ENCODE assay signal across 13 cellular contexts in the genomic region with DNA sequence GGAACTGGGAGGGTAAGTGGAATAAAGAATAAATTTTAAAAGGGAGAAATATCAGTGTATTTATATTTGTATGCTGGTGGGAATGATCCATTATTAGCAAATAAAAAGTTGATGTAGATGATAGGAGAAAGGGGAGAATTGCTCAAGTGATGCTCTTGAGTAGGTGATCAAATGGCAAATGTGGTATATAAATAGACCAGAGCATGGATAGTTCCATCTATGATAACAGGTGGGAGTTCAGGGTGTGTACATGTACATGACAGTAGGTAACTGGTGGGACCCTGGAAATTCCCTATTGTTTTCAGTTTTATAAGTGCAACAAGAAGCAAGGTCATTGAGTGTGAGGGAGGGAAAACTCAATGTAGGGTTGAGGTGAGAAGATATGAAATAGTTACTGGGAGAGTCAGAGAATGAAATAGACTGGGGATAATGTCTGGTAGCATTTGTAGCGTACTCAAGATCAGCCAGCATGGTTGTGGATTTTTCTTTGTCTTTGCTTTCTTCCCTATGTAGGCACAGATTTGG. TPM values are rescaled to one million over a fixed set of nuclear protein-coding genes. Genes with fewer than 3 reads are reported as not detected.
DNase-seq lines count a peak whose midpoint lies in the region; ATAC-seq, FAIRE-seq and TF ChIP-seq lines count a peak whose summit lies in the region.
"Had no signal": no experiment of that assay in that cellular context is flagged by ENCODE, and none has a peak within 500 bp of the region (broad histone marks: within the 10 kb centered on the region; RNA-seq: fewer than 3 reads in every experiment).

No MANE protein-coding gene starts in this region.

- peaks cover 99% of the 10 kb centered on the region for H3K79me2 ChIP-seq in mammary epithelial cell (ENCODE audit: insufficient read depth, low read length)
- peaks cover 96% of the 10 kb centered on the region for H3K79me2 ChIP-seq in osteoblast (ENCODE audit: insufficient read depth, low read length)

- intact Hi-C loops in CD8-positive, alpha-beta T cell (cut with DNase I, micrococcal nuclease): no loop called here
- intact Hi-C loops in mammary epithelial cell (cut with micrococcal nuclease): no loop called here

- POLR2A ChIA-PET in CD8-positive, alpha-beta T cell (lab: Charles Lee): no interaction called here
- POLR2A ChIA-PET in RWPE1 (lab: Yijun Ruan, JAX; ENCODE audit: low non-redundant PET): no interaction called here
- POLR2A ChIA-PET in HEK293T (lab: Yijun Ruan, JAX): no interaction called here

- H3K36me3 ChIP-seq in CD8-positive, alpha-beta T cell (ENCODE audit: insufficient read depth, low read length): no peaks in the 10 kb centered on the region
- H3K36me3 ChIP-seq in mammary epithelial cell (ENCODE audit: insufficient read depth, low read length) (no peaks in the 10 kb centered on the region), osteoblast (ENCODE audit: insufficient read depth, low read length) (no peaks in the 10 kb centered on the region)

- peaks cover 32% of the 10 kb centered on the region for H3K36me3 Mint-ChIP-seq in CD8-positive, alpha-beta T cell

- no peaks in the 10 kb centered on the region for H3K27me3 ChIP-seq in CD8-positive, alpha-beta T cell (ENCODE audit: insufficient read depth, low read length)
- no peaks in the 10 kb centered on the region for H3K27me3 ChIP-seq in mammary epithelial cell (ENCODE audit: insufficient read depth, low read length)
- no peaks in the 10 kb centered on the region for H3K27me3 ChIP-seq in osteoblast (ENCODE audit: insufficient read depth, low read length)

- no peaks in the 10 kb centered on the region for H3K27me3 Mint-ChIP-seq in CD8-positive, alpha-beta T cell (ENCODE audit: low read depth)
- H3K27me3 Mint-ChIP-seq: activated B cell treated with CpG ODN at 0.5 μM for 24 hours had no signal

- no peak for TF ChIP-seq CTCF in CD8-positive, alpha-beta T cell (IDR thresholded peaks at IDR 0.05)
- TF ChIP-seq CTCF in mammary epithelial cell (conservative IDR thresholded peaks at IDR 0.05 in 1 of 2, IDR thresholded peaks at IDR 0.05 in 1 of 2; ENCODE audit: extremely low read depth in 1 of 2, insufficient read depth in 1 of 2, low read depth in 1 of 2, low read length in 2 of 2) (no peak), osteoblast (IDR thresholded peaks at IDR 0.05; ENCODE audit: extremely low read depth, low read depth, low read length) (no peak), RWPE1 (conservative IDR thresholded peaks at IDR 0.05; ENCODE audit: low read depth) (no peak)

- H3K9ac ChIP-seq in mammary epithelial cell (ENCODE audit: insufficient read depth, low read length): no peak overlapping the region

- peaks cover 30% of the 10 kb centered on the region for H4K20me1 ChIP-seq in mammary epithelial cell (ENCODE audit: insufficient read depth, low read length)
- peaks cover 76% of the 10 kb centered on the region for H4K20me1 ChIP-seq in osteoblast (ENCODE audit: insufficient read depth, low read length)

- H3K27ac ChIP-seq in CD8-positive, alpha-beta T cell (ENCODE audit: low read depth, low read length): no peak overlapping the region
- peak overlapping the region; percentile 45 for H3K27ac ChIP-seq in mammary epithelial cell (ENCODE audit: insufficient read depth, low read depth, low read length)
- H3K27ac ChIP-seq in osteoblast (ENCODE audit: low read depth, low read length): peak overlapping the region; percentile 83
- no peak overlapping the region for H3K27ac ChIP-seq in RWPE1

- peaks cover 82% of the 10 kb centered on the region for H3K4me1 Mint-ChIP-seq in CD8-positive, alpha-beta T cell (ENCODE audit: low read depth)

- H3K4me3 ChIP-seq in CD8-positive, alpha-beta T cell (ENCODE audit: low read depth, low read length): no peak overlapping the region
- H3K4me3 ChIP-seq in mammary epithelial cell (replicated peaks in 1 of 3; ENCODE audit: insufficient read depth in 1 of 3, low read depth in 2 of 3, low read length in 3 of 3) (no peak overlapping the region), osteoblast (ENCODE audit: insufficient read depth, low read length) (no peak overlapping the region)

- dilution Hi-C loops in mammary epithelial cell (cut with HindIII; ENCODE audit: low sequenced_read_pairs): no loop called here

- peak overlapping the region; percentile 49 for H3K4me2 ChIP-seq in mammary epithelial cell (ENCODE audit: insufficient read depth, low read depth, low read length)
- peak overlapping the region; percentile 47 for H3K4me2 ChIP-seq in osteoblast (ENCODE audit: insufficient read depth, low read length)

- in situ Hi-C loops in mammary epithelial cell (cut with MboI; ENCODE audit: low sequenced_read_pairs in 2 of 2): no loop called here

- peaks cover 39% of the 10 kb centered on the region for H3K4me1 ChIP-seq in CD8-positive, alpha-beta T cell (ENCODE audit: insufficient read depth, low read length)
- H3K4me1 ChIP-seq in mammary epithelial cell (ENCODE audit: insufficient read depth, low read length) (peaks cover 22% of the 10 kb centered on the region), osteoblast (ENCODE audit: insufficient read depth, low read length) (peaks cover 17% of the 10 kb centered on the region)

- no peaks in the 10 kb centered on the region for H3K9me3 ChIP-seq in CD8-positive, alpha-beta T cell (ENCODE audit: low read length)
- H3K9me3 ChIP-seq in mammary epithelial cell (replicated peaks; ENCODE audit: insufficient read depth, low read length) (no peaks in the 10 kb centered on the region), osteoblast (ENCODE audit: low read depth, low read length) (no peaks in the 10 kb centered on the region)

- 100% methylated on average over 1 of the region's 1 CpG for WGBS in mammary epithelial cell (ENCODE audit: low coverage, missing lambda C conversion rate)

- BruUV-seq in mammary epithelial cell (replicated peaks; lab: Mats Ljungman, UMichigan): no TSS peak

- FAIRE-seq in H54 (lab: Jason Lieb, UNC): peak; percentile 11
- FAIRE-seq: G401.6 had no signal

- no peak for ATAC-seq in CD8-positive, alpha-beta T cell
- no peak for ATAC-seq in HG02973 (IDR thresholded peaks at IDR 0.05; ENCODE audit: unreplicated experiment)

- no peaks in the 10 kb centered on the region for H3K9me3 Mint-ChIP-seq in CD8-positive, alpha-beta T cell
- H3K9me3 Mint-ChIP-seq: activated B cell treated with CpG ODN at 0.5 μM for 24 hours had no signal

- no peak overlapping the region for H3K4me3 Mint-ChIP-seq in CD8-positive, alpha-beta T cell
- H3K4me3 Mint-ChIP-seq: activated B cell treated with CpG ODN at 0.5 μM for 24 hours had no signal

- H2AFZ ChIP-seq in mammary epithelial cell (ENCODE audit: low read depth, low read length) (no peak overlapping the region), osteoblast (ENCODE audit: low read length) (no peak overlapping the region)

- CTCF ChIA-PET in CD8-positive, alpha-beta T cell (lab: Charles Lee): no interaction called here
- CTCF ChIA-PET in mammary epithelial cell (lab: Charles Lee; ENCODE audit: low non-redundant PET) (no interaction called here), RWPE1 (lab: Yijun Ruan, JAX) (no interaction called here), HEK293T (lab: Yijun Ruan, JAX) (interaction anchor here (0.6 kb wide), 1 partner anchor 9 kb away, joined by 3 read pairs; no protein-coding TSS in a partner anchor)

- DNase-seq in CD8-positive, alpha-beta T cell: no peak
- no peak for DNase-seq in H54 (ENCODE audit: insufficient read length, low spot score)
- no peak for DNase-seq in mammary epithelial cell
- no peak for DNase-seq in osteoblast (ENCODE audit: insufficient read length, low spot score, missing footprints)
- no peak for DNase-seq in RWPE1 (ENCODE audit: low spot score)
- DNase-seq in HEK293T (ENCODE audit: extremely low spot score): no peak
- DNase-seq in mucosa of gallbladder (ENCODE audit: low spot score): no peak
- DNase-seq: activated B cell treated with CpG ODN at 0.5 μM for 24 hours; islet precursor cell; NCI-H1105 treated with DMSO at 0.1 percent for 48 hours; stimulated activated naive CD4-positive, alpha-beta T cell had no signal

- peak overlapping the region; percentile 28 for H3K27ac Mint-ChIP-seq in CD8-positive, alpha-beta T cell
- H3K27ac Mint-ChIP-seq: activated B cell treated with CpG ODN at 0.5 μM for 24 hours had no signal

- TF ChIP-seq POLR2A in H54 (IDR thresholded peaks at IDR 0.05; ENCODE audit: low read depth, low read length): no peak

TF ChIP-seq in HEK293T, 16 proteins besides CTCF, POLR2A, EP300 and RAD21:
- TF ChIP-seq BHLHE40 (IDR thresholded peaks at IDR 0.05; ENCODE audit: borderline replicate concordance): no peak
- no peak for TF ChIP-seq NFRKB (IDR thresholded peaks at IDR 0.05)
- TF ChIP-seq SUZ12 (IDR thresholded peaks at IDR 0.05): no peak
- TF ChIP-seq ARNT (IDR thresholded peaks at IDR 0.05): no peak
- TF ChIP-seq CTBP1 (IDR thresholded peaks at IDR 0.05; ENCODE audit: borderline replicate concordance): no peak
- TF ChIP-seq HDGF (IDR thresholded peaks at IDR 0.05; ENCODE audit: borderline replicate concordance): no peak
- no peak for TF ChIP-seq TARDBP (IDR thresholded peaks at IDR 0.05)
- TF ChIP-seq ELF4 (IDR thresholded peaks at IDR 0.05): no peak
- TF ChIP-seq FOXK2 (IDR thresholded peaks at IDR 0.05): no peak

RNA-seq across cellular contexts. Expression of gene EBLN2, which starts 31.3 kb away (rescaled TPM):
- 10 to 100 TPM in 1 of 2 experiments, 1 to 10 TPM in 1; 9.5 to 11.0 TPM for total RNA-seq in CD8-positive, alpha-beta T cell
- total RNA-seq in mammary epithelial cell (1 to 10 TPM; 4.4 to 4.5 TPM), osteoblast (6.2 and 7.4 TPM in 2 replicates), mucosa of gallbladder (3.0 TPM)
- 0.42 TPM for polyA plus RNA-seq in mammary epithelial cell
- polyA minus RNA-seq in mammary epithelial cell: not detected

RNA-seq across cellular contexts. Expression of gene PPP4R2, which starts 33.5 kb away (rescaled TPM):
- 10 to 100 TPM; 77.7 to 80.4 TPM for total RNA-seq in CD8-positive, alpha-beta T cell
- total RNA-seq in mammary epithelial cell (10 to 100 TPM; 57.0 to 74.4 TPM), osteoblast (83.7 and 84.3 TPM in 2 replicates), mucosa of gallbladder (69.1 TPM)
- polyA plus RNA-seq in mammary epithelial cell: 13.5 TPM
- 14.8 TPM for polyA minus RNA-seq in mammary epithelial cell

Comparison
In these comparisons a context has a peak if more than half of its experiments do, and no peak if none do; other contexts are left out.
1. H3K27ac ChIP-seq: peak in mammary epithelial cell (single experiment) and osteoblast (single experiment); none in CD8-positive, alpha-beta T cell (single experiment) and RWPE1 (single experiment).